In genomic region chr17:17013828-17014747, GRCh38 we compare ENCODE assay signal across 13 cellular contexts. TPM values are rescaled to one million over a fixed set of nuclear protein-coding genes. Genes with fewer than 3 reads are reported as not detected.
"Had no signal": no experiment of that assay in that cellular context is flagged by ENCODE, and none has a peak within 500 bp of the region (broad histone marks: within the 10 kb centered on the region; RNA-seq: fewer than 3 reads in every experiment).

No MANE protein-coding gene starts in this region.

RNA-seq across cellular contexts. Expression of gene TNFRSF13B, which starts 42.2 kb away (rescaled TPM):
- total RNA-seq: activated CD4-positive, alpha-beta T cell treated with anti-CD3 and anti-CD28 coated beads for 36 hours; activated CD8-positive, alpha-beta memory T cell treated with anti-CD3 and anti-CD28 coated beads, Interleukin-2, amount 10 ng/mL, durations not matched to agents 7 days and 5 days; activated CD8-positive, alpha-beta T cell treated with anti-CD3 and anti-CD28 coated beads, Interleukin-2, amount 10 ng/mL, durations not matched to agents 7 days and 5 days; activated naive CD4-positive, alpha-beta T cell treated with anti-CD3 and anti-CD28 coated beads, Interleukin-2, amount 50 U/mL, for 72 hours; bronchial epithelial cell; cerebellum; esophagus squamous epithelium; frontal cortex; left ventricle myocardium inferior; mesothelial cell of epicardium; subcutaneous adipose tissue; T-helper 1 cell treated with Interleukin-12 subunit alpha and Interleukin-12 subunit beta and Interleukin-4 antibody, amounts not matched to agents 30 ng/mL and 1 ng/mL, for 36 hours had no signal
- polyA plus RNA-seq: naive thymus-derived CD8-positive, alpha-beta T cell had no signal
